Comparison of ENCODE assay signal across 8 cellular contexts in genomic region chr17:50919321-50920040, GRCh38. TPM values are rescaled to one million over a fixed set of nuclear protein-coding genes. Genes with fewer than 3 reads are reported as not detected.
A peak's percentile ranks its signal among the peaks of the same experiment; 100 is the strongest.
DNase-seq lines count a peak whose midpoint lies in the region; ATAC-seq and TF ChIP-seq lines count a peak whose summit lies in the region.

No MANE protein-coding gene starts in this region.

- TF ChIP-seq CTCF in astrocyte of the spinal cord (IDR thresholded peaks at IDR 0.05; ENCODE audit: low read depth, low read length) = no peak
- no peak for TF ChIP-seq CTCF in left ventricle myocardium inferior (IDR thresholded peaks at IDR 0.05; ENCODE audit: borderline replicate concordance)
- no peak for TF ChIP-seq CTCF in psoas muscle (IDR thresholded peaks at IDR 0.05)
- TF ChIP-seq CTCF in upper lobe of right lung (IDR thresholded peaks at IDR 0.05) = no peak

- H3K27ac ChIP-seq in left ventricle myocardium inferior (replicated peaks) (peak overlapping the region; percentile 88), psoas muscle (no peak overlapping the region), upper lobe of right lung (peak overlapping the region; percentile 17)

- 36 to 52% (median 50%) methylated on average over 18 of the region's 18 CpGs for WGBS in psoas muscle, 3 donors

- no peaks in the 10 kb centered on the region for H3K36me3 ChIP-seq in left ventricle myocardium inferior
- H3K36me3 ChIP-seq in psoas muscle (ENCODE audit: insufficient read depth in 1 of 2, low read depth in 1 of 2) = no peaks in the 10 kb centered on the region
- H3K36me3 ChIP-seq in upper lobe of right lung = no peaks in the 10 kb centered on the region

- H3K27me3 ChIP-seq in left ventricle myocardium inferior (ENCODE audit: low read depth) (no peaks in the 10 kb centered on the region), psoas muscle (ENCODE audit: insufficient read depth in 3 of 3, low read length in 2 of 3) (no peaks in the 10 kb centered on the region), upper lobe of right lung (no peaks in the 10 kb centered on the region)

- in situ Hi-C loops in astrocyte of the spinal cord (cut with HindIII; ENCODE audit: low sequenced_read_pairs) = no loop called here

- peaks cover 90% of the 10 kb centered on the region for H3K4me1 ChIP-seq in left ventricle myocardium inferior
- peaks cover 33% of the 10 kb centered on the region for H3K4me1 ChIP-seq in psoas muscle
- H3K4me1 ChIP-seq in upper lobe of right lung = peaks cover 11% of the 10 kb centered on the region

- ATAC-seq in GM19023 (IDR thresholded peaks at IDR 0.05; ENCODE audit: unreplicated experiment) (peak; percentile 49), psoas muscle (peak; percentile 40 to 66 (median 59)), upper lobe of right lung (peak; percentile 88), GM21576 (IDR thresholded peaks at IDR 0.05; ENCODE audit: unreplicated experiment) (no peak)

- H3K9me3 ChIP-seq in left ventricle myocardium inferior (replicated peaks) = no peaks in the 10 kb centered on the region
- H3K9me3 ChIP-seq in psoas muscle = no peaks in the 10 kb centered on the region
- no peaks in the 10 kb centered on the region for H3K9me3 ChIP-seq in upper lobe of right lung

- intact Hi-C loops in left ventricle myocardium inferior (cut with micrococcal nuclease) = no loop called here
- intact Hi-C loops in psoas muscle (cut with DNase I) = no loop called here
- intact Hi-C loops in upper lobe of right lung (cut with DNase I) = no loop called here

- H3K4me3 ChIP-seq in astrocyte of the spinal cord (ENCODE audit: low read depth, low read length) (no peak overlapping the region), left ventricle myocardium inferior (no peak overlapping the region), psoas muscle (no peak overlapping the region), upper lobe of right lung (no peak overlapping the region)

- DNase-seq in NCI-H146 treated with DMSO at 0.1 percent for 48 hours (lab: John Stamatoyannopoulos, UW; ENCODE audit: unreplicated experiment) (peak; percentile 95), T1000 (lab: John Stamatoyannopoulos, UW) (peak; percentile 80), astrocyte of the spinal cord (ENCODE audit: low read depth, low spot score) (peak; percentile 91), left ventricle myocardium inferior (peak; percentile 86), psoas muscle (peak; percentile 67 to 82), upper lobe of right lung (peak; percentile 90)

RNA-seq across cellular contexts. Expression of gene TOB1, which starts 53.3 kb away (rescaled TPM):
- total RNA-seq in left ventricle myocardium inferior = 101 TPM
- 100 to 1,000 TPM in 3 of 4 donors, 10 to 100 TPM in 1; 74.9 to 155 (median 102) TPM for total RNA-seq in psoas muscle
- 10 to 100 TPM; 12.8 to 40.9 (median 21.4) TPM for polyA plus RNA-seq in psoas muscle
- 70.1 TPM for total RNA-seq in upper lobe of right lung
